In genomic region chr1:18652791-18653190, GRCh38 we compare ENCODE assay signal across 18 cellular contexts. TPM values are rescaled to one million over a fixed set of nuclear protein-coding genes. Genes with fewer than 3 reads are reported as not detected.
DNase-seq lines count a peak whose midpoint lies in the region; ATAC-seq, FAIRE-seq and TF ChIP-seq lines count a peak whose summit lies in the region.
"Had no signal": no experiment of that assay in that cellular context is flagged by ENCODE, and none has a peak within 500 bp of the region (broad histone marks: within the 10 kb centered on the region; RNA-seq: fewer than 3 reads in every experiment).

No MANE protein-coding gene starts in this region.

- H3K79me2 ChIP-seq in endothelial cell of umbilical vein (ENCODE audit: control insufficient read depth, insufficient read depth, low read length) (no peaks in the 10 kb centered on the region), osteoblast (ENCODE audit: insufficient read depth, low read length) (no peaks in the 10 kb centered on the region)

- FAIRE-seq in endothelial cell of umbilical vein (lab: Jason Lieb, UNC) = no peak
- no peak for FAIRE-seq in GM12892 (lab: Jason Lieb, UNC)
- FAIRE-seq: A549 had no signal

- H3K4me2 ChIP-seq in endothelial cell of umbilical vein (ENCODE audit: insufficient read depth, low read length) (no peak overlapping the region), osteoblast (ENCODE audit: insufficient read depth, low read length) (no peak overlapping the region)
- H3K4me2 ChIP-seq: A549, SK-N-SH had no signal

- dilution Hi-C loops in endothelial cell of umbilical vein (cut with MboI; ENCODE audit: extremely low pct_ligation_motif_present, low sequenced_read_pairs) = no loop called here

- no peaks in the 10 kb centered on the region for H3K9me3 Mint-ChIP-seq in CD4-positive, alpha-beta T cell

- no peaks in the 10 kb centered on the region for H4K20me1 ChIP-seq in endothelial cell of umbilical vein (replicated peaks; ENCODE audit: control insufficient read depth, extremely low read depth, insufficient read depth, low read length)
- no peaks in the 10 kb centered on the region for H4K20me1 ChIP-seq in osteoblast (ENCODE audit: insufficient read depth, low read length)

- no TSS peak for BruUV-seq in endothelial cell of umbilical vein (replicated peaks; lab: Mats Ljungman, UMichigan)

- no peaks in the 10 kb centered on the region for H3K9me3 ChIP-seq in CD4-positive, alpha-beta T cell (ENCODE audit: control insufficient read depth, low read length)
- H3K9me3 ChIP-seq in KOPT-K1 (ENCODE audit: insufficient read depth, low read length, poor library complexity, severe bottlenecking) = no peaks in the 10 kb centered on the region
- H3K9me3 ChIP-seq in endothelial cell of umbilical vein (replicated peaks; ENCODE audit: control insufficient read depth, insufficient read depth, low read length) = no peaks in the 10 kb centered on the region
- H3K9me3 ChIP-seq in osteoblast (ENCODE audit: low read depth, low read length) = no peaks in the 10 kb centered on the region
- H3K9me3 ChIP-seq: A549, MG63, SK-N-SH had no signal

- ATAC-seq in CD4-positive, alpha-beta T cell (ENCODE audit: poor library complexity) = no peak
- ATAC-seq in HG02678 (IDR thresholded peaks at IDR 0.05; ENCODE audit: unreplicated experiment) = no peak
- ATAC-seq: A549 had no signal

- intact Hi-C loops in CD4-positive, alpha-beta T cell (cut with DNase I, micrococcal nuclease) = no loop called here
- intact Hi-C loops in endothelial cell of umbilical vein (cut with micrococcal nuclease) = no loop called here

- no peak for DNase-seq in CD4-positive, alpha-beta T cell
- no peak for DNase-seq in endothelial cell of umbilical vein (ENCODE audit: low read depth, low spot score)
- peak; percentile 47 for DNase-seq in osteoblast (ENCODE audit: insufficient read length, low spot score, missing footprints)
- DNase-seq in NCI-H2107 (lab: John Stamatoyannopoulos, UW) = no peak
- no peak for DNase-seq in GM12892 (ENCODE audit: insufficient read length)
- DNase-seq: DMS79, Karpas-422, MG63, NCI-H1092, NCI-H146, NCI-H2029 treated with DMSO at 0.1 percent for 48 hours, SHP77 treated with DMSO at 0.1 percent for 48 hours, SK-N-SH had no signal

- H3K36me3 ChIP-seq in KOPT-K1 (ENCODE audit: insufficient read depth, low read length) = no peaks in the 10 kb centered on the region
- H3K36me3 ChIP-seq in endothelial cell of umbilical vein (ENCODE audit: control insufficient read depth in 2 of 2, extremely low read depth in 1 of 2, insufficient read depth in 2 of 2, low read length in 2 of 2) = no peaks in the 10 kb centered on the region
- no peaks in the 10 kb centered on the region for H3K36me3 ChIP-seq in osteoblast (ENCODE audit: insufficient read depth, low read length)
- H3K36me3 ChIP-seq: MG63 had no signal

- H3K36me3 Mint-ChIP-seq in CD4-positive, alpha-beta T cell (ENCODE audit: low read depth) = no peaks in the 10 kb centered on the region

- no peak overlapping the region for H3K27ac ChIP-seq in CD4-positive, alpha-beta T cell (ENCODE audit: low read depth, low read length)
- H3K27ac ChIP-seq in KOPT-K1 (ENCODE audit: low read depth, low read length, poor library complexity, severe bottlenecking) (peak overlapping the region; percentile 43), endothelial cell of umbilical vein (ENCODE audit: insufficient read depth, low read depth, low read length) (no peak overlapping the region), osteoblast (ENCODE audit: low read depth, low read length) (no peak overlapping the region)
- H3K27ac ChIP-seq: A549 had no signal

- H2AFZ ChIP-seq in endothelial cell of umbilical vein (ENCODE audit: low read depth, low read length) (no peak overlapping the region), osteoblast (ENCODE audit: low read length) (no peak overlapping the region)

- TF ChIP-seq POLR2A in endothelial cell of umbilical vein (IDR thresholded peaks at IDR 0.05; ENCODE audit: low read depth, low read length) (no peak), GM12892 (IDR thresholded peaks at IDR 0.05; ENCODE audit: low read depth, low read length) (no peak)

- H3K9ac ChIP-seq in endothelial cell of umbilical vein (replicated peaks; ENCODE audit: extremely low read depth, insufficient read depth, low read length) = no peak overlapping the region
- H3K9ac ChIP-seq: SK-N-SH had no signal

- POLR2A ChIA-PET in CD4-positive, alpha-beta T cell (lab: Charles Lee) = interaction anchor here (0.6 to 1.0 kb wide), 2 partner anchors 15 to 1560 kb away, joined by 3 to 4 read pairs; no protein-coding TSS in a partner anchor
- POLR2A ChIA-PET in endothelial cell of umbilical vein (lab: Charles Lee) = no interaction called here

- H3K4me3 Mint-ChIP-seq in CD4-positive, alpha-beta T cell = no peak overlapping the region

- H3K27me3 ChIP-seq in CD4-positive, alpha-beta T cell (ENCODE audit: control insufficient read depth, insufficient read depth, low read length) = peaks cover 32% of the 10 kb centered on the region
- H3K27me3 ChIP-seq in endothelial cell of umbilical vein (ENCODE audit: control insufficient read depth in 2 of 2, insufficient read depth in 2 of 2, low read length in 2 of 2) = peaks cover 23 to 35% of the 10 kb centered on the region in 2 experiments
- peaks cover 53% of the 10 kb centered on the region for H3K27me3 ChIP-seq in osteoblast (ENCODE audit: insufficient read depth, low read length)

- no peaks in the 10 kb centered on the region for H3K9me1 ChIP-seq in endothelial cell of umbilical vein (replicated peaks; ENCODE audit: control insufficient read depth, extremely low read depth, insufficient read depth, low read length)

- peak overlapping the region; percentile 87 for H3K27ac Mint-ChIP-seq in CD4-positive, alpha-beta T cell

- peaks cover 54% of the 10 kb centered on the region for H3K4me1 Mint-ChIP-seq in CD4-positive, alpha-beta T cell (ENCODE audit: low read depth)

- no peak for TF ChIP-seq CTCF in CD4-positive, alpha-beta T cell (IDR thresholded peaks at IDR 0.05)
- TF ChIP-seq CTCF in endothelial cell of umbilical vein (IDR thresholded peaks at IDR 0.05; ENCODE audit: extremely low read depth in 1 of 2, insufficient read depth in 1 of 2, low read depth in 1 of 2, low read length in 2 of 2) (no peak), osteoblast (IDR thresholded peaks at IDR 0.05; ENCODE audit: extremely low read depth, low read depth, low read length) (no peak)

- H3K27me3 Mint-ChIP-seq in CD4-positive, alpha-beta T cell = peaks cover 36% of the 10 kb centered on the region

- CTCF ChIA-PET in CD4-positive, alpha-beta T cell (lab: Charles Lee) = no interaction called here
- CTCF ChIA-PET in endothelial cell of umbilical vein (lab: Charles Lee) = no interaction called here

- H3K4me3 ChIP-seq in endothelial cell of umbilical vein (replicated peaks in 1 of 3; ENCODE audit: insufficient read depth in 1 of 3, low read depth in 1 of 3, low read length in 3 of 3) (no peak overlapping the region), osteoblast (ENCODE audit: insufficient read depth, low read length) (no peak overlapping the region)
- H3K4me3 ChIP-seq: A549, MG63 had no signal

- no peaks in the 10 kb centered on the region for H3K4me1 ChIP-seq in endothelial cell of umbilical vein (ENCODE audit: control insufficient read depth, extremely low read depth, insufficient read depth, low read length)
- H3K4me1 ChIP-seq in osteoblast (ENCODE audit: insufficient read depth, low read length) = no peaks in the 10 kb centered on the region

TF ChIP-seq in endothelial cell of umbilical vein, 7 proteins besides CTCF, POLR2A, EP300 and RAD21:
- TF ChIP-seq EZH2 (IDR thresholded peaks at IDR 0.05; ENCODE audit: borderline replicate concordance, low read depth, low read length, severe bottlenecking) = peak; percentile 20
- no peak for TF ChIP-seq JUN (IDR thresholded peaks at IDR 0.05; ENCODE audit: borderline replicate concordance, insufficient read depth, insufficient read length, low read depth)

RNA-seq across cellular contexts. Expression of gene PAX7, which starts 22.1 kb away (rescaled TPM):
- total RNA-seq in CD4-positive, alpha-beta T cell = not detected
- total RNA-seq in endothelial cell of umbilical vein (not detected in 2 replicates), osteoblast (not detected in 2 replicates)
- not detected in 2 replicates for polyA plus RNA-seq in endothelial cell of umbilical vein
- polyA plus RNA-seq in endothelial cell of umbilical vein (2011; cell fraction: cytosol; rRNA removed) = not detected in 2 replicates
- not detected in 2 replicates for polyA plus RNA-seq in endothelial cell of umbilical vein (2011; cell fraction: nucleus; rRNA removed)
- polyA plus RNA-seq in endothelial cell of umbilical vein (2012) = not detected in 2 replicates
- not detected in 2 replicates for polyA minus RNA-seq in endothelial cell of umbilical vein
- polyA minus RNA-seq in endothelial cell of umbilical vein (2011; cell fraction: cytosol; rRNA and poly(A)+ RNA removed) = not detected
- polyA minus RNA-seq in endothelial cell of umbilical vein (2011; cell fraction: nucleus; rRNA and poly(A)+ RNA removed) = not detected in 2 replicates
- not detected for polyA plus RNA-seq in GM12892 (2012; ENCODE audit: missing spikeins)
- total RNA-seq: RPMI7951 had no signal
- polyA plus RNA-seq: BJ, SK-N-SH had no signal
